In genomic region chr17:42132941-42133340, GRCh38 we compare ENCODE assay signal across 8 cellular contexts. TPM values are rescaled to one million over a fixed set of nuclear protein-coding genes. Genes with fewer than 3 reads are reported as not detected.
DNase-seq lines count a peak whose midpoint lies in the region; ATAC-seq, FAIRE-seq and TF ChIP-seq lines count a peak whose summit lies in the region.

No MANE protein-coding gene starts in this region.

- H3K4me1 ChIP-seq in ascending aorta (peaks cover 0 to 18% of the 10 kb centered on the region in 2 donors), kidney (ENCODE audit: control insufficient read depth in 1 of 2, insufficient read depth in 1 of 2, low read depth in 1 of 2, low read length in 2 of 2) (peaks cover 74 to 75% of the 10 kb centered on the region in 2 donors), subcutaneous abdominal adipose tissue (ENCODE audit: control insufficient read depth in 5 of 5, insufficient read depth in 5 of 5, low read length in 5 of 5) (peaks cover 43 to 91% (median 73%) of the 10 kb centered on the region in 5 donors)

- DNase-seq in AG20443 (ENCODE audit: low spot score) (peak; percentile 96), NCI-H510A treated with DMSO at 0.1 percent for 48 hours (lab: John Stamatoyannopoulos, UW) (peak; percentile 71), ascending aorta (ENCODE audit: low spot score in 2 of 2) (no peak), kidney (peak; percentile 91)
- no peak for DNase-seq in activated effector memory CD4-positive, alpha-beta T cell treated with anti-CD3 and anti-CD28 coated beads, Interleukin-2, amount 50 U/mL, for 16 hours

- H3K9ac ChIP-seq in kidney (ENCODE audit: low read length in 2 of 2), result peak overlapping the region in 1 of 2 donors; percentile 43
- peak overlapping the region in 2 of 5 donors; percentile 1 to 54 for H3K9ac ChIP-seq in subcutaneous abdominal adipose tissue (ENCODE audit: low read length in 5 of 5)

- intact Hi-C loops in ascending aorta (cut with DNase I), result no loop called here
- intact Hi-C loops in kidney (cut with DNase I), result no loop called here

- H3K4me3 ChIP-seq in ascending aorta (no peak overlapping the region), kidney (ENCODE audit: low read length in 2 of 2) (no peak overlapping the region), subcutaneous abdominal adipose tissue (ENCODE audit: low read depth in 1 of 5, low read length in 5 of 5) (peak overlapping the region in 2 of 5 donors; percentile 1 to 35)

- H3K27ac ChIP-seq in ascending aorta (peak overlapping the region; percentile 34 to 37), kidney (ENCODE audit: low read depth in 2 of 2, low read length in 2 of 2) (peak overlapping the region; percentile 76 to 91), subcutaneous abdominal adipose tissue (ENCODE audit: low read depth, low read length) (peak overlapping the region; percentile 92)

- H3K9me3 ChIP-seq in ascending aorta, result no peaks in the 10 kb centered on the region
- no peaks in the 10 kb centered on the region for H3K9me3 ChIP-seq in kidney (ENCODE audit: control insufficient read depth in 1 of 2, low read length in 2 of 2)
- no peaks in the 10 kb centered on the region for H3K9me3 ChIP-seq in subcutaneous abdominal adipose tissue (ENCODE audit: control insufficient read depth in 5 of 5, low read length in 5 of 5)

- no peak for TF ChIP-seq CTCF in ascending aorta (IDR thresholded peaks at IDR 0.05)
- no peak for TF ChIP-seq CTCF in kidney (IDR thresholded peaks at IDR 0.05; ENCODE audit: borderline replicate concordance, extremely low read depth, insufficient read depth)

- H3K36me3 ChIP-seq in ascending aorta (peaks cover 24 to 28% of the 10 kb centered on the region in 2 donors), kidney (ENCODE audit: control insufficient read depth in 1 of 2, insufficient read depth in 2 of 2, low read length in 2 of 2) (peaks cover 20 to 24% of the 10 kb centered on the region in 2 donors), subcutaneous abdominal adipose tissue (ENCODE audit: control insufficient read depth in 5 of 5, insufficient read depth in 5 of 5, low read length in 5 of 5) (peaks cover 0 to 35% (median 26%) of the 10 kb centered on the region in 5 donors)

- no peak for FAIRE-seq in kidney (lab: Jason Lieb, UNC)

- ATAC-seq in GM21576 (IDR thresholded peaks at IDR 0.05; ENCODE audit: unreplicated experiment) (peak; percentile 25), GM21737 (IDR thresholded peaks at IDR 0.05; ENCODE audit: unreplicated experiment) (no peak)

- no peaks in the 10 kb centered on the region for H3K27me3 ChIP-seq in ascending aorta
- H3K27me3 ChIP-seq in subcutaneous abdominal adipose tissue (ENCODE audit: control insufficient read depth in 5 of 5, insufficient read depth in 4 of 5, low read length in 5 of 5), result no peaks in the 10 kb centered on the region

RNA-seq across cellular contexts. Expression of gene HSPB9, which starts 10.3 kb away (rescaled TPM):
- not detected for total RNA-seq in ascending aorta
- total RNA-seq in kidney, result not detected
- polyA plus RNA-seq in kidney (ENCODE audit: insufficient read depth, low read depth, low replicate concordance), result 0.99 TPM

RNA-seq across cellular contexts. Expression of gene KAT2A, which starts 11.8 kb away (rescaled TPM):
- total RNA-seq in ascending aorta (94.3 TPM), kidney (38.6 TPM)
- 38.6 TPM for polyA plus RNA-seq in kidney (ENCODE audit: insufficient read depth, low read depth, low replicate concordance)

RNA-seq across cellular contexts. Expression of gene DHX58, which starts 20.4 kb away (rescaled TPM):
- 1.7 TPM for total RNA-seq in ascending aorta
- total RNA-seq in kidney, result 27.5 TPM
- polyA plus RNA-seq in kidney (ENCODE audit: insufficient read depth, low read depth, low replicate concordance), result 22.1 TPM

RNA-seq across cellular contexts. Expression of gene RAB5C, which starts 21.8 kb away (rescaled TPM):
- total RNA-seq in ascending aorta, result 137 TPM
- 159 TPM for total RNA-seq in kidney
- 286 TPM for polyA plus RNA-seq in kidney (ENCODE audit: insufficient read depth, low read depth, low replicate concordance)

RNA-seq across cellular contexts. Expression of gene ZNF385C, which starts 34.7 kb away (rescaled TPM):
- total RNA-seq in ascending aorta, result not detected
- total RNA-seq in kidney, result 1.2 TPM
- 1.1 TPM for polyA plus RNA-seq in kidney (ENCODE audit: insufficient read depth, low read depth, low replicate concordance)

Comparison
In these comparisons a context has a peak if more than half of its experiments do, and no peak if none do; other contexts are left out.
1. DNase-seq: peak in AG20443 (single experiment), NCI-H510A treated with DMSO at 0.1 percent for 48 hours (single experiment) and kidney (single experiment); none in ascending aorta (0 of 2) and activated effector memory CD4-positive, alpha-beta T cell treated with anti-CD3 and anti-CD28 coated beads, Interleukin-2, amount 50 U/mL, for 16 hours (single experiment).
2. H3K27ac ChIP-seq: peak in every context shown above with its lines; median percentile 92 in subcutaneous abdominal adipose tissue; 84 in kidney; 36 in ascending aorta.
3. RNA of gene DHX58, which starts 20.4 kb away (total RNA-seq): 27.5 TPM in kidney (single experiment); 1.7 TPM in ascending aorta (single experiment); every median in the first group is over 10 times any median in the second.